ENCODE assay signal across 8 cellular contexts in genomic region chr3:51669241-51670052, GRCh38. TPM values are rescaled to one million over a fixed set of nuclear protein-coding genes. Genes with fewer than 3 reads are reported as not detected.
DNase-seq lines count a peak whose midpoint lies in the region; ATAC-seq and TF ChIP-seq lines count a peak whose summit lies in the region.

No MANE protein-coding gene starts in this region.

- no peaks in the 10 kb centered on the region for H3K9me3 Mint-ChIP-seq in CD4-positive, alpha-beta memory T cell
- no peaks in the 10 kb centered on the region for H3K9me3 Mint-ChIP-seq in activated CD4-positive, alpha-beta memory T cell treated with anti-CD3 and anti-CD28 coated beads for 36 hours

- H3K27ac ChIP-seq in CD4-positive, alpha-beta memory T cell (ENCODE audit: low read depth, low read length): peak overlapping the region; percentile 83
- H3K27ac ChIP-seq in HEK293 (ENCODE audit: extremely low read depth, low read depth, low read length): no peak overlapping the region
- no peak overlapping the region for H3K27ac ChIP-seq in lower lobe of right lung

- peak overlapping the region; percentile 96 to 97 (median 97) for H3K27ac Mint-ChIP-seq in CD4-positive, alpha-beta memory T cell
- H3K27ac Mint-ChIP-seq in activated CD4-positive, alpha-beta memory T cell treated with anti-CD3 and anti-CD28 coated beads for 36 hours: peak overlapping the region; percentile 11

- peak overlapping the region; percentile 64 to 95 (median 88) for H3K4me3 Mint-ChIP-seq in CD4-positive, alpha-beta memory T cell
- H3K4me3 Mint-ChIP-seq in activated CD4-positive, alpha-beta memory T cell treated with anti-CD3 and anti-CD28 coated beads for 36 hours: no peak overlapping the region

- H3K9me3 ChIP-seq in CD4-positive, alpha-beta memory T cell (ENCODE audit: control insufficient read depth in 1 of 2, low read length in 2 of 2): no peaks in the 10 kb centered on the region
- H3K9me3 ChIP-seq in HEK293 (ENCODE audit: control insufficient read depth, insufficient read depth, low read depth, low read length) (no peaks in the 10 kb centered on the region), lower lobe of right lung (no peaks in the 10 kb centered on the region)

- peak overlapping the region in 1 of 2 donors; percentile 89 for H3K4me3 ChIP-seq in CD4-positive, alpha-beta memory T cell (ENCODE audit: low read length in 2 of 2)
- no peak overlapping the region for H3K4me3 ChIP-seq in HEK293 (ENCODE audit: low read depth, low read length)
- no peak overlapping the region for H3K4me3 ChIP-seq in lower lobe of right lung

- CTCF ChIA-PET in CD4-positive, alpha-beta memory T cell (lab: Charles Lee; ENCODE audit: partially characterized antibody): interaction anchor here (0.6 to 17.7 kb wide), 23 partner anchors 10 to 1050 kb away, joined by 3 to 324 read pairs (median 4); partner anchors contain the start of genes DCAF1 and RAD54L2
- CTCF ChIA-PET in HEK293 (lab: Yijun Ruan, JAX): interaction anchor here (0.6 to 4.2 kb wide), 25 partner anchors 10 to 543 kb away, joined by 3 to 61 read pairs (median 4); partner anchors contain the start of gene DCAF1
- CTCF ChIA-PET in activated CD4-positive, alpha-beta memory T cell treated with anti-CD3 and anti-CD28 coated beads for 36 hours (lab: Charles Lee): interaction anchor here (0.5 to 12.9 kb wide), 32 partner anchors 8 to 282 kb away, joined by 3 to 261 read pairs (median 4); partner anchors contain the start of genes DCAF1 and RAD54L2

- no peaks in the 10 kb centered on the region for H3K27me3 ChIP-seq in CD4-positive, alpha-beta memory T cell (ENCODE audit: insufficient read depth, low read length)
- no peaks in the 10 kb centered on the region for H3K27me3 ChIP-seq in lower lobe of right lung (ENCODE audit: low read depth)

- peak; percentile 79 for TF ChIP-seq CTCF in HEK293 (tag by site-specific recombination; IDR thresholded peaks at IDR 0.05)
- peak; percentile 98 for TF ChIP-seq CTCF in lower lobe of right lung (IDR thresholded peaks at IDR 0.05)

- peak; percentile 60 to 72 for ATAC-seq in lower lobe of right lung
- no peak for ATAC-seq in GM21367 (IDR thresholded peaks at IDR 0.05; ENCODE audit: unreplicated experiment)

- POLR2A ChIA-PET in CD4-positive, alpha-beta memory T cell (lab: Charles Lee; ENCODE audit: partially characterized antibody): interaction anchor here (1.1 to 10.9 kb wide), 6 partner anchors 15 to 283 kb away, joined by 3 to 251 read pairs (median 12); partner anchors contain the start of genes DCAF1, MANF, RAD54L2 and RBM15B
- POLR2A ChIA-PET in HEK293 (lab: Yijun Ruan, JAX): interaction anchor here (1.6 to 2.5 kb wide), 2 partner anchors 167 to 170 kb away, joined by 3 to 16 read pairs; partner anchors contain the start of gene DCAF1
- POLR2A ChIA-PET in activated CD4-positive, alpha-beta memory T cell treated with anti-CD3 and anti-CD28 coated beads for 36 hours (lab: Charles Lee): interaction anchor here (0.6 to 4.1 kb wide), 4 partner anchors 12 to 175 kb away, joined by 3 to 37 read pairs (median 8); partner anchors contain the start of gene DCAF1

- peak; percentile 67 to 84 (median 72) for DNase-seq in CD4-positive, alpha-beta memory T cell
- DNase-seq in NCI-H748 (lab: John Stamatoyannopoulos, UW; ENCODE audit: unreplicated experiment): peak; percentile 73
- DNase-seq in activated CD4-positive, alpha-beta memory T cell treated with anti-CD3 and anti-CD28 coated beads for 36 hours: peak; percentile 91
- peak; percentile 90 for DNase-seq in ecto neural progenitor cell (ENCODE audit: low spot score)
- DNase-seq in lower lobe of right lung: peak; percentile 91
- peak; percentile 62 to 68 (median 63) for DNase-seq in stimulated activated CD4-positive, alpha-beta T cell treated with anti-CD3 and anti-CD28 coated beads, TNF-alpha, amount 100 ng/mL, for 4 hours (ENCODE audit: low read depth in 3 of 3)

- H3K36me3 ChIP-seq in CD4-positive, alpha-beta memory T cell (ENCODE audit: insufficient read depth, low read length): no peaks in the 10 kb centered on the region
- H3K36me3 ChIP-seq in HEK293 (ENCODE audit: control insufficient read depth in 2 of 2, insufficient read depth in 1 of 2, low read length in 2 of 2) (peaks cover 0 to 14% of the 10 kb centered on the region in 2 experiments; a peak in 1 of 3 replicates), lower lobe of right lung (no peaks in the 10 kb centered on the region)

- no peaks in the 10 kb centered on the region for H3K27me3 Mint-ChIP-seq in CD4-positive, alpha-beta memory T cell
- no peaks in the 10 kb centered on the region for H3K27me3 Mint-ChIP-seq in activated CD4-positive, alpha-beta memory T cell treated with anti-CD3 and anti-CD28 coated beads for 36 hours

- peaks cover 39 to 59% (median 49%) of the 10 kb centered on the region in 4 donors for H3K4me1 Mint-ChIP-seq in CD4-positive, alpha-beta memory T cell
- peaks cover 45% of the 10 kb centered on the region for H3K4me1 Mint-ChIP-seq in activated CD4-positive, alpha-beta memory T cell treated with anti-CD3 and anti-CD28 coated beads for 36 hours (ENCODE audit: low read depth)

- peaks cover 0 to 12% of the 10 kb centered on the region in 2 donors for H3K36me3 Mint-ChIP-seq in CD4-positive, alpha-beta memory T cell
- H3K36me3 Mint-ChIP-seq in activated CD4-positive, alpha-beta memory T cell treated with anti-CD3 and anti-CD28 coated beads for 36 hours: no peaks in the 10 kb centered on the region

- intact Hi-C loops in CD4-positive, alpha-beta memory T cell (cut with micrococcal nuclease): loop anchor here (1.0 to 2.0 kb wide), 2 partner anchors 167 to 1053 kb away; partner anchors contain the start of gene MAPKAPK3
- intact Hi-C loops in activated CD4-positive, alpha-beta memory T cell treated with anti-CD3 and anti-CD28 coated beads for 36 hours (cut with micrococcal nuclease): loop anchor here (1.0 to 10.0 kb wide), 5 partner anchors 167 to 1052 kb away; partner anchors contain the start of genes ABHD14A, ABHD14B, MANF and MAPKAPK3
- intact Hi-C loops in lower lobe of right lung (cut with DNase I): loop anchor here (5.0 kb wide), 1 partner anchor 167 kb away; the partner anchor contains the start of gene DCAF1

- peaks cover 50% of the 10 kb centered on the region for H3K4me1 ChIP-seq in CD4-positive, alpha-beta memory T cell (ENCODE audit: insufficient read depth, low read length)
- H3K4me1 ChIP-seq in HEK293 (ENCODE audit: control insufficient read depth, insufficient read depth, low read length) (no peaks in the 10 kb centered on the region), lower lobe of right lung (peaks cover 41% of the 10 kb centered on the region)

TF ChIP-seq in HEK293, 187 proteins besides CTCF, POLR2A, EP300 and RAD21 (continues in another document):
- TF ChIP-seq SCRT1 (tag by site-specific recombination; IDR thresholded peaks at IDR 0.05; ENCODE audit: borderline replicate concordance) (peak; percentile 98), ZNF18 (tag by site-specific recombination; IDR thresholded peaks at IDR 0.05) (no peak), IKZF3 (tag by site-specific recombination; IDR thresholded peaks at IDR 0.05) (peak; percentile 66; the same call in 1 of the 2 replicates), BCL11A (tag by site-specific recombination; IDR thresholded peaks at IDR 0.05; ENCODE audit: low read depth) (no peak), ZNF768 (tag by site-specific recombination; IDR thresholded peaks at IDR 0.05) (no peak), ZFP3 (tag by site-specific recombination; IDR thresholded peaks at IDR 0.05; ENCODE audit: low read depth) (no peak), ZNF629 (tag by site-specific recombination; IDR thresholded peaks at IDR 0.05) (peak; percentile 64), ZNF670 (tag by site-specific recombination; IDR thresholded peaks at IDR 0.05; ENCODE audit: low read depth) (no peak), ZNF280D (tag by site-specific recombination; IDR thresholded peaks at IDR 0.05) (no peak)

RNA-seq across cellular contexts. Expression of gene TEX264, which starts 1.6 kb away (rescaled TPM):
- total RNA-seq in CD4-positive, alpha-beta memory T cell: 10 to 100 TPM; 40.0 to 40.9 TPM
- polyA plus RNA-seq in CD4-positive, alpha-beta memory T cell: 100 to 1,000 TPM; 110 to 138 TPM
- 10 to 100 TPM; 44.9 to 45.2 TPM for total RNA-seq in activated CD4-positive, alpha-beta memory T cell treated with anti-CD3 and anti-CD28 coated beads for 36 hours
- total RNA-seq in lower lobe of right lung: 43.5 TPM

RNA-seq across cellular contexts. Expression of gene GRM2, which starts 37.4 kb away (rescaled TPM):
- 1 to 10 TPM; 1.1 to 1.9 TPM for total RNA-seq in CD4-positive, alpha-beta memory T cell
- polyA plus RNA-seq in CD4-positive, alpha-beta memory T cell: under 1 TPM in 1 of 2 donors, not detected in 1; 0.07 TPM
- under 1 TPM; 0.22 to 0.29 TPM for total RNA-seq in activated CD4-positive, alpha-beta memory T cell treated with anti-CD3 and anti-CD28 coated beads for 36 hours
- 0.15 TPM for total RNA-seq in lower lobe of right lung
